In genomic region chr2:84317135-84317534, GRCh38 we compare ENCODE assay signal across 1 cellular context.
TF ChIP-seq lines count a peak whose summit lies in the region.

No MANE protein-coding gene starts in this region.

TF ChIP-seq in H1, 55 proteins besides CTCF, POLR2A, EP300 and RAD21:
- TF ChIP-seq, protein P1, sequence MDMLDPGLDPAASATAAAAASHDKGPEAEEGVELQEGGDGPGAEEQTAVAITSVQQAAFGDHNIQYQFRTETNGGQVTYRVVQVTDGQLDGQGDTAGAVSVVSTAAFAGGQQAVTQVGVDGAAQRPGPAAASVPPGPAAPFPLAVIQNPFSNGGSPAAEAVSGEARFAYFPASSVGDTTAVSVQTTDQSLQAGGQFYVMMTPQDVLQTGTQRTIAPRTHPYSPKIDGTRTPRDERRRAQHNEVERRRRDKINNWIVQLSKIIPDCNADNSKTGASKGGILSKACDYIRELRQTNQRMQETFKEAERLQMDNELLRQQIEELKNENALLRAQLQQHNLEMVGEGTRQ (IDR thresholded peaks at IDR 0.05; ENCODE audit: low read length), result no peak
- TF ChIP-seq KDM5A (IDR thresholded peaks at IDR 0.05; ENCODE audit: low read length), result no peak
- TF ChIP-seq CHD2 (IDR thresholded peaks at IDR 0.05; ENCODE audit: low read length), result no peak
- TF ChIP-seq BCL11A (IDR thresholded peaks at IDR 0.05; ENCODE audit: low read depth in 2 of 2, low read length in 2 of 2), result no peak
- no peak for TF ChIP-seq EZH2 (IDR thresholded peaks at IDR 0.05; ENCODE audit: low read depth, low read length, severe bottlenecking)
- TF ChIP-seq JUN (IDR thresholded peaks at IDR 0.05; ENCODE audit: low read depth, low read length), result no peak
- TF ChIP-seq CTBP2 (IDR thresholded peaks at IDR 0.05; ENCODE audit: borderline replicate concordance, insufficient read depth, insufficient read length, low read length), result no peak
- no peak for TF ChIP-seq BACH1 (IDR thresholded peaks at IDR 0.05; ENCODE audit: low read length)
- TF ChIP-seq YY1 (IDR thresholded peaks at IDR 0.05; ENCODE audit: low read depth, low read length), result no peak
- TF ChIP-seq CEBPB (IDR thresholded peaks at IDR 0.05; ENCODE audit: low read depth, low read length), result no peak
